ENCODE assay signal across 1 cellular context in the genomic region with DNA sequence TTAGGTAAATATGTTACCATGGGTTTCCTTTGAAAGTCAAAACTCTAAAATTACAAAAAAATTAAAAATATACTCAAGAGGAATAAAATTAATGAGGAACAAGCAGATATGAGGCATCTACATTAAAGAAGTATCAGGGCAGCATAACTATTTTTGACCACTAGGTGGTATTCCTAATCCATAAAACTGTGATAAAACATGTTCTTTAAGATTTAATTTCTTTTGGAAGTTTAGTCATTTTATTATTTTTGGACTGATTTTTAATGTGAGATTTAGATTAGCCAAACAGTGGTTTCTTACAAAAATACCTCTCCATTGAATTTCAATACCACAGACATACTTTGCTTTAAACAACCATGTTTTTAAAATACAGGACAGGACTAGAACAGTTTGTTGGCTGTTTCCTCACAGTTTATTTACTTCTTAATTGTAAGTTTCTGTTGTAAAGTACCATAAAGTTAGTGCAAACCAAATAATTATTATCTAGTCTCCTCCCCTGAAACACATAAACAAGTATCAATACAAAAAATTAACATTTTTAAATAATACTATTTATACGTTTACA.
TF ChIP-seq lines count a peak whose summit lies in the region.

No MANE protein-coding gene starts in this region.

TF ChIP-seq in HCT116, 20 proteins besides CTCF, POLR2A, EP300 and RAD21 (continued from another document):
- TF ChIP-seq, protein P1, sequence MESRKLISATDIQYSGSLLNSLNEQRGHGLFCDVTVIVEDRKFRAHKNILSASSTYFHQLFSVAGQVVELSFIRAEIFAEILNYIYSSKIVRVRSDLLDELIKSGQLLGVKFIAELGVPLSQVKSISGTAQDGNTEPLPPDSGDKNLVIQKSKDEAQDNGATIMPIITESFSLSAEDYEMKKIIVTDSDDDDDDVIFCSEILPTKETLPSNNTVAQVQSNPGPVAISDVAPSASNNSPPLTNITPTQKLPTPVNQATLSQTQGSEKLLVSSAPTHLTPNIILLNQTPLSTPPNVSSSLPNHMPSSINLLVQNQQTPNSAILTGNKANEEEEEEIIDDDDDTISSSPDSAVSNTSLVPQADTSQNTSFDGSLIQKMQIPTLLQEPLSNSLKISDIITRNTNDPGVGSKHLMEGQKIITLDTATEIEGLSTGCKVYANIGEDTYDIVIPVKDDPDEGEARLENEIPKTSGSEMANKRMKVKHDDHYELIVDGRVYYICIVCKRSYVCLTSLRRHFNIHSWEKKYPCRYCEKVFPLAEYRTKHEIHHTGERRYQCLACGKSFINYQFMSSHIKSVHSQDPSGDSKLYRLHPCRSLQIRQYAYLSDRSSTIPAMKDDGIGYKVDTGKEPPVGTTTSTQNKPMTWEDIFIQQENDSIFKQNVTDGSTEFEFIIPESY (IDR thresholded peaks at IDR 0.05; ENCODE audit: extremely low read depth, insufficient replicate concordance, low read length) = no peak
- TF ChIP-seq JUND (IDR thresholded peaks at IDR 0.05) = no peak
